ENCODE assay signal across 18 cellular contexts in the genomic region with DNA sequence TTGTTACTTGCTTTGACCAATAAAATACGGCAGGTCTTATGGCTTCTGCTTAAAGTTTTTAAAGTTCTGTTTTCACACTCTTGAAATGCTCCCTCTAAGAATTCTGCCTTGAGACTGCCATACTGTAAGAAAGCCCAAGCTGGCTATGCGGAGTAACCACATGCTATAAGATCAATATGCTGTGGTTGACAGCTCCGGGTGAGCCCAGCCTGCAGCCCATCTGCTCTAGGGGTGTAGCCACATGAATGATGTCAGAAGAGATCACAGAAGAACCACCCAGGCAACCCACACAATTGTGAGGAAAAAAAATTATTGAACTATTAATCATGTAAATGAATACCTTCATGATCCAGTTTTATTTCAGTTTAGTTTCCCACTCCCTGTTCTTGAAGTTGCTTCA. TPM values are rescaled to one million over a fixed set of nuclear protein-coding genes. Genes with fewer than 3 reads are reported as not detected.
DNase-seq lines count a peak whose midpoint lies in the region; ATAC-seq and TF ChIP-seq lines count a peak whose summit lies in the region.
"Had no signal": no experiment of that assay in that cellular context is flagged by ENCODE, and none has a peak within 500 bp of the region (broad histone marks: within the 10 kb centered on the region; RNA-seq: fewer than 3 reads in every experiment).

No MANE protein-coding gene starts in this region.

- H3K79me2 ChIP-seq in fibroblast of lung (ENCODE audit: control insufficient read depth, insufficient read depth, low read length) (no peaks in the 10 kb centered on the region), osteoblast (ENCODE audit: insufficient read depth, low read length) (no peaks in the 10 kb centered on the region)

- H3K4me2 ChIP-seq in fibroblast of lung (ENCODE audit: extremely low read depth, insufficient read depth, low read length) (no peak overlapping the region), osteoblast (ENCODE audit: insufficient read depth, low read length) (no peak overlapping the region)

- H4K20me1 ChIP-seq in fibroblast of lung (ENCODE audit: control insufficient read depth, extremely low read depth, insufficient read depth, low read length) (no peaks in the 10 kb centered on the region), osteoblast (ENCODE audit: insufficient read depth, low read length) (no peaks in the 10 kb centered on the region)

- TF ChIP-seq CTCF in Panc1 (IDR thresholded peaks at IDR 0.05) (no peak), fibroblast of lung (conservative IDR thresholded peaks at IDR 0.05 in 1 of 2, IDR thresholded peaks at IDR 0.05 in 1 of 2; ENCODE audit: low read depth in 1 of 2, low read length in 2 of 2) (no peak), osteoblast (IDR thresholded peaks at IDR 0.05; ENCODE audit: extremely low read depth, low read depth, low read length) (no peak)

- BruUV-seq in Panc1 (replicated peaks; lab: Mats Ljungman, UMichigan), result no TSS peak

- H3K27ac ChIP-seq in Panc1 (ENCODE audit: low read length) (peak overlapping the region; percentile 34; the same call in 1 of the 2 replicates), fibroblast of lung (ENCODE audit: insufficient read depth, low read length) (no peak overlapping the region), osteoblast (ENCODE audit: low read depth, low read length) (peak overlapping the region; percentile 10)
- H3K27ac ChIP-seq: thyroid gland had no signal

- H3K4me3 ChIP-seq in Panc1 (ENCODE audit: low read depth in 2 of 2, low read length in 2 of 2), result no peak overlapping the region
- H3K4me3 ChIP-seq in fibroblast of lung (replicated peaks in 1 of 4; ENCODE audit: control extremely low read depth in 1 of 4, insufficient read depth in 1 of 4, low read depth in 3 of 4, low read length in 4 of 4), result no peak overlapping the region
- no peak overlapping the region for H3K4me3 ChIP-seq in osteoblast (ENCODE audit: insufficient read depth, low read length)
- H3K4me3 ChIP-seq: esophagus squamous epithelium, MG63, thyroid gland had no signal

- H3K9me3 ChIP-seq in Panc1 (ENCODE audit: control insufficient read depth, insufficient read depth, low read depth, low read length) (no peaks in the 10 kb centered on the region), fibroblast of lung (ENCODE audit: control insufficient read depth, insufficient read depth, low read depth, low read length) (no peaks in the 10 kb centered on the region), osteoblast (ENCODE audit: low read depth, low read length) (no peaks in the 10 kb centered on the region)
- H3K9me3 ChIP-seq: esophagus squamous epithelium, MG63, thyroid gland had no signal

- intact Hi-C loops in Panc1 (cut with micrococcal nuclease; ENCODE audit: unreplicated experiment), result no loop called here

- H2AFZ ChIP-seq in fibroblast of lung (ENCODE audit: low read length) (no peak overlapping the region), osteoblast (ENCODE audit: low read length) (peak overlapping the region; percentile 38)

- no peak overlapping the region for H3K9ac ChIP-seq in fibroblast of lung (ENCODE audit: insufficient read depth, low read length)

- H3K4me1 ChIP-seq in Panc1 (ENCODE audit: control insufficient read depth, insufficient read depth, low read length) (peaks cover 37% of the 10 kb centered on the region), fibroblast of lung (ENCODE audit: control insufficient read depth, extremely low read depth, insufficient read depth, low read length) (peaks cover 6% of the 10 kb centered on the region), osteoblast (ENCODE audit: insufficient read depth, low read length) (peaks cover 29% of the 10 kb centered on the region)

- H3K27me3 ChIP-seq in Panc1 (ENCODE audit: control insufficient read depth, insufficient read depth, low read length) (no peaks in the 10 kb centered on the region), fibroblast of lung (ENCODE audit: control insufficient read depth, insufficient read depth, low read length) (no peaks in the 10 kb centered on the region), osteoblast (ENCODE audit: insufficient read depth, low read length) (no peaks in the 10 kb centered on the region)
- H3K27me3 ChIP-seq: esophagus squamous epithelium, MG63, thyroid gland had no signal

- ATAC-seq in Panc1, result no peak
- no peak for ATAC-seq in GM19397 (IDR thresholded peaks at IDR 0.05; ENCODE audit: unreplicated experiment)

- H3K36me3 ChIP-seq in Panc1 (ENCODE audit: control insufficient read depth, insufficient read depth, low read length) (no peaks in the 10 kb centered on the region), fibroblast of lung (ENCODE audit: control insufficient read depth, insufficient read depth, low read length) (no peaks in the 10 kb centered on the region), osteoblast (ENCODE audit: insufficient read depth, low read length) (no peaks in the 10 kb centered on the region)
- H3K36me3 ChIP-seq: esophagus squamous epithelium, MG63, thyroid gland had no signal

- CTCF ChIA-PET in Panc1 (lab: Charles Lee), result interaction anchor here (0.5 kb wide), 1 partner anchor 78 kb away, joined by 4 read pairs; no protein-coding TSS in a partner anchor

- DNase-seq in HK-2 (ENCODE audit: unreplicated experiment), result peak; percentile 8
- DNase-seq in Panc1 (ENCODE audit: low read depth, low spot score), result no peak
- peak; percentile 46 to 88 for DNase-seq in fibroblast of lung (ENCODE audit: low read depth in 2 of 2)
- DNase-seq in osteoblast (ENCODE audit: insufficient read length, low spot score, missing footprints), result peak; percentile 22
- DNase-seq in pons (ENCODE audit: low spot score), result no peak
- DNase-seq in NCI-H2227 (lab: John Stamatoyannopoulos, UW; ENCODE audit: unreplicated experiment), result no peak
- DNase-seq: activated CD4-positive, alpha-beta memory T cell treated with anti-CD3 and anti-CD28 coated beads, Interleukin-2, amount 10 ng/mL, durations not matched to agents 7 days and 5 days; activated CD4-positive, CD25-positive, alpha-beta regulatory T cell; activated T-cell treated with anti-CD3 and anti-CD28 coated beads for 4 hours; central memory CD4-positive, alpha-beta T cell; esophagus squamous epithelium; MG63; NCI-H1436 treated with DMSO at 0.1 percent for 48 hours; NCI-H2227 treated with DMSO at 0.1 percent for 48 hours; nephron progenitor cell; stimulated activated naive CD4-positive, alpha-beta T cell treated with Interleukin-2 at 50 U/mL for 16 hours; thyroid gland had no signal

- in situ Hi-C loops in Panc1 (cut with HindIII; ENCODE audit: low pct_unique_long_range_greater_than_20kb, low sequenced_read_pairs), result no loop called here

- POLR2A ChIA-PET in Panc1 (lab: Charles Lee), result no interaction called here

RNA-seq across cellular contexts. Expression of a gene that starts 26.1 kb away (rescaled TPM):
- total RNA-seq in Panc1 (2021; ENCODE audit: unreplicated experiment) (8.5 TPM), fibroblast of lung (3.3 and 4.3 TPM in 2 replicates), osteoblast (2.2 and 2.7 TPM in 2 replicates)
- 6.1 TPM for polyA plus RNA-seq in Panc1 (2012; ENCODE audit: insufficient read length)
- 1.5 and 2.8 TPM in 2 replicates for polyA plus RNA-seq in fibroblast of lung
- polyA plus RNA-seq in fibroblast of lung (2012), result 1.0 and 1.8 TPM in 2 replicates
- polyA minus RNA-seq in fibroblast of lung (ENCODE audit: low replicate concordance), result 0.30 and 0.82 TPM in 2 replicates

Comparison
In these comparisons a context has a peak if more than half of its experiments do, and no peak if none do; other contexts are left out.
1. DNase-seq: peak in HK-2 (single experiment), fibroblast of lung (2 of 2) and osteoblast (single experiment); none in Panc1 (single experiment), pons (single experiment) and NCI-H2227 (single experiment).